In the genomic region with DNA sequence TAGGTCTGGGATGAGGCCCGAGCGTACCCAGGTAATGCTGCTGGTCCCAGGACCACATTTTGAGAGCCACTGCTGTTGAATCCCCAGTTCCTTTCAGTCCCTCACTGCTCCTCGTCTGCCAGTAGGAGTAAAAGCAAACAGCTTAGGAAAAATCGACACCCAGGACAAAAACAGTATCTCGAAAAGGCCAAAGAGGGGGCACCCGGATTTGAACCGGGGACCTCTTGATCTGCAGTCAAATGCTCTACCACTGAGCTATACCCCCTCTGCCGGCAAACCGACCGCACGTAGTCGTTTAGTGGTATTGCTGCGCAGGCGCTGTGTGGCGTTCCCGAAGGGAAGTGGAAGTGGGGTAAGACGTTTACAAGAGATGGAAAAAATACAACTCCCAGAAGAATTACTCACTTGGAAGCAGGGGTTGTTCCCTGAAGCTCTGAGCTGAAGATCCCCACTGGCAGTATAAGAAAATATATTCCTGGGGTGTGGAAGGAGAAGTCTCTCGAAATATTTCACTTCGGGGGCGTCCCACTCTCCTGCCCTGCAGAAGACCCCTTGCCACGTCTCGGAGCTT, we compare ENCODE assay signal across 7 cellular contexts. TPM values are rescaled to one million over a fixed set of nuclear protein-coding genes. Genes with fewer than 3 reads are reported as not detected.
DNase-seq lines count a peak whose midpoint lies in the region; ATAC-seq and TF ChIP-seq lines count a peak whose summit lies in the region.

No MANE protein-coding gene starts in this region.

- CTCF ChIA-PET in activated CD4-positive, alpha-beta memory T cell treated with anti-CD3 and anti-CD28 coated beads, Interleukin-2, amount 10 ng/mL, durations not matched to agents 7 days and 5 days (lab: Charles Lee): interaction anchor here (0.6 to 7.5 kb wide), 43 partner anchors 8 to 425 kb away, joined by 3 to 229 read pairs (median 4); partner anchors contain the start of genes CDK12, FBXO47, LASP1 and RPL19

- H3K27ac ChIP-seq in dorsolateral prefrontal cortex (peak overlapping the region; percentile 67 to 97 (median 92)), liver (ENCODE audit: low read depth in 1 of 2, low read length in 2 of 2) (peak overlapping the region; percentile 74 to 90)

- peak in 47 of 56 donors; percentile 11 to 55 (median 32) for TF ChIP-seq CTCF in dorsolateral prefrontal cortex (IDR thresholded peaks at IDR 0.05 in 54 of 56, conservative IDR thresholded peaks at IDR 0.05 in 2 of 56; ENCODE audit: low read depth in 1 of 56, partially characterized antibody in 56 of 56)
- peak; percentile 17 for TF ChIP-seq CTCF in liver (IDR thresholded peaks at IDR 0.05; ENCODE audit: low read depth, low read length, missing input control)

- H3K9me3 ChIP-seq in liver (ENCODE audit: control insufficient read depth in 4 of 4, low read length in 3 of 4): no peaks in the 10 kb centered on the region

- POLR2A ChIA-PET in activated CD4-positive, alpha-beta memory T cell treated with anti-CD3 and anti-CD28 coated beads, Interleukin-2, amount 10 ng/mL, durations not matched to agents 7 days and 5 days (lab: Charles Lee): interaction anchor here (0.6 to 3.2 kb wide), 26 partner anchors 12 to 448 kb away, joined by 3 to 23 read pairs (median 5); partner anchors contain the start of genes ARL5C, CDK12, CWC25 and LASP1

- peak; percentile 28 to 43 for TF ChIP-seq RAD21 in liver (IDR thresholded peaks at IDR 0.05)

- H3K27me3 ChIP-seq in dorsolateral prefrontal cortex (no peaks in the 10 kb centered on the region), liver (ENCODE audit: control insufficient read depth in 4 of 4, insufficient read depth in 4 of 4, low read length in 3 of 4) (peaks cover 0 to 5% (median 3%) of the 10 kb centered on the region in 4 donors)

- H3K36me3 ChIP-seq in liver (ENCODE audit: control insufficient read depth in 4 of 4, insufficient read depth in 3 of 4, low read depth in 1 of 4, low read length in 3 of 4): no peaks in the 10 kb centered on the region

- peaks cover 10% of the 10 kb centered on the region for H3K36me3 Mint-ChIP-seq in activated CD4-positive, alpha-beta memory T cell treated with anti-CD3 and anti-CD28 coated beads, Interleukin-2, amount 10 ng/mL, durations not matched to agents 7 days and 5 days (ENCODE audit: low read depth)

- DNase-seq in HK-2 (ENCODE audit: unreplicated experiment): peak; percentile 96
- peak; percentile 75 for DNase-seq in NCI-H82 treated with DMSO at 0.1 percent for 48 hours (lab: John Stamatoyannopoulos, UW; ENCODE audit: unreplicated experiment)
- peak; percentile 93 for DNase-seq in activated CD4-positive, alpha-beta memory T cell treated with anti-CD3 and anti-CD28 coated beads, Interleukin-2, amount 10 ng/mL, durations not matched to agents 7 days and 5 days
- DNase-seq in dorsolateral prefrontal cortex: peak; percentile 91 to 98 (median 94)
- DNase-seq in stimulated activated CD4-positive, alpha-beta T cell treated with anti-CD3 and anti-CD28 coated beads, Interleukin-2, amount 100 ng/mL, for 4 hours (ENCODE audit: low read depth): peak; percentile 84

- under 1% methylated on average over 22 of the region's 22 CpGs for WGBS in liver

- peak overlapping the region; percentile 97 for H3K4me3 Mint-ChIP-seq in activated CD4-positive, alpha-beta memory T cell treated with anti-CD3 and anti-CD28 coated beads, Interleukin-2, amount 10 ng/mL, durations not matched to agents 7 days and 5 days

- peaks cover 34% of the 10 kb centered on the region for H3K27me3 Mint-ChIP-seq in activated CD4-positive, alpha-beta memory T cell treated with anti-CD3 and anti-CD28 coated beads, Interleukin-2, amount 10 ng/mL, durations not matched to agents 7 days and 5 days

- peak overlapping the region; percentile 73 to 91 for H3K9ac ChIP-seq in liver (ENCODE audit: low read depth in 1 of 2, low read length in 2 of 2)

- intact Hi-C loops in dorsolateral prefrontal cortex (cut with DNase I): loop anchor here (2.0 to 5.0 kb wide), 9 partner anchors 44 to 401 kb away; partner anchors contain the start of genes CACNB1 (in 1 of the 2), LASP1 (in 1 of the 2), PSMB3 (in 1 of the 2) and RPL19 (in 1 of the 2)

- H3K4me3 ChIP-seq in dorsolateral prefrontal cortex: peak overlapping the region; percentile 64 to 97 (median 83)
- H3K4me3 ChIP-seq in liver (ENCODE audit: low read depth in 1 of 3, low read length in 3 of 3): peak overlapping the region; percentile 71 to 84 (median 80)

- peak overlapping the region; percentile 83 for H3K27ac Mint-ChIP-seq in activated CD4-positive, alpha-beta memory T cell treated with anti-CD3 and anti-CD28 coated beads, Interleukin-2, amount 10 ng/mL, durations not matched to agents 7 days and 5 days

- peaks cover 2 to 24% (median 13%) of the 10 kb centered on the region in 4 donors for H3K4me1 ChIP-seq in liver (ENCODE audit: control insufficient read depth in 4 of 4, insufficient read depth in 4 of 4, low read length in 3 of 4)

- no peaks in the 10 kb centered on the region for H3K9me3 Mint-ChIP-seq in activated CD4-positive, alpha-beta memory T cell treated with anti-CD3 and anti-CD28 coated beads, Interleukin-2, amount 10 ng/mL, durations not matched to agents 7 days and 5 days

- H3K4me1 Mint-ChIP-seq in activated CD4-positive, alpha-beta memory T cell treated with anti-CD3 and anti-CD28 coated beads, Interleukin-2, amount 10 ng/mL, durations not matched to agents 7 days and 5 days: peaks cover 31% of the 10 kb centered on the region

- ATAC-seq in GM18861 (IDR thresholded peaks at IDR 0.05; ENCODE audit: unreplicated experiment): peak; percentile 43

TF ChIP-seq in liver, 16 proteins besides CTCF, POLR2A, EP300 and RAD21 (continues in another document):
- no peak for TF ChIP-seq GABPA (IDR thresholded peaks at IDR 0.05 in 1 of 2, conservative IDR thresholded peaks at IDR 0.05 in 1 of 2)
- no peak for TF ChIP-seq FOXA1 (IDR thresholded peaks at IDR 0.05)
- TF ChIP-seq HNF4A (conservative IDR thresholded peaks at IDR 0.05): no peak
- TF ChIP-seq, protein P1, sequence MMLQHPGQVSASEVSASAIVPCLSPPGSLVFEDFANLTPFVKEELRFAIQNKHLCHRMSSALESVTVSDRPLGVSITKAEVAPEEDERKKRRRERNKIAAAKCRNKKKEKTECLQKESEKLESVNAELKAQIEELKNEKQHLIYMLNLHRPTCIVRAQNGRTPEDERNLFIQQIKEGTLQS (IDR thresholded peaks at IDR 0.05): peak; percentile 100
- TF ChIP-seq SP1 (IDR thresholded peaks at IDR 0.05): no peak
- no peak for TF ChIP-seq TAF1 (conservative IDR thresholded peaks at IDR 0.05)
- no peak for TF ChIP-seq ZBTB33 (IDR thresholded peaks at IDR 0.05)
- peak; percentile 67 for TF ChIP-seq NR2F2 (IDR thresholded peaks at IDR 0.05)
- peak in 1 of 2 donors; percentile 6 for TF ChIP-seq RXRA (IDR thresholded peaks at IDR 0.05)
- TF ChIP-seq HNF4G (IDR thresholded peaks at IDR 0.05): no peak
- TF ChIP-seq FOXA2 (IDR thresholded peaks at IDR 0.05): no peak
- TF ChIP-seq YY1 (IDR thresholded peaks at IDR 0.05): no peak

RNA-seq across cellular contexts. Expression of gene PLXDC1, which starts 2.2 kb away (rescaled TPM):
- total RNA-seq in activated CD4-positive, alpha-beta memory T cell treated with anti-CD3 and anti-CD28 coated beads, Interleukin-2, amount 10 ng/mL, durations not matched to agents 7 days and 5 days: 1 to 10 TPM; 7.2 to 7.3 TPM
- 10 to 100 TPM; 16.5 to 57.0 (median 33.4) TPM for total RNA-seq in dorsolateral prefrontal cortex
- under 1 TPM; 0.42 to 0.84 TPM for total RNA-seq in liver
- polyA plus RNA-seq in liver: under 1 TPM; 0.14 to 0.17 TPM

RNA-seq across cellular contexts. Expression of gene ARL5C, which starts 12.3 kb away (rescaled TPM):
- under 1 TPM in 1 of 2 experiments, not detected in 1; 0.15 TPM for total RNA-seq in activated CD4-positive, alpha-beta memory T cell treated with anti-CD3 and anti-CD28 coated beads, Interleukin-2, amount 10 ng/mL, durations not matched to agents 7 days and 5 days
- 1 to 10 TPM in 37 of 120 experiments, under 1 TPM in 58, not detected in 25; 0.18 to 2.6 (median 0.79) TPM for total RNA-seq in dorsolateral prefrontal cortex
- not detected for total RNA-seq in liver
- not detected for polyA plus RNA-seq in liver

RNA-seq across cellular contexts. Expression of gene CACNB1, which starts 43.8 kb away (rescaled TPM):
- total RNA-seq in activated CD4-positive, alpha-beta memory T cell treated with anti-CD3 and anti-CD28 coated beads, Interleukin-2, amount 10 ng/mL, durations not matched to agents 7 days and 5 days: 10 to 100 TPM; 19.5 to 24.0 TPM
- 100 to 1,000 TPM in 63 of 120 experiments, 10 to 100 TPM in 57; 43.6 to 155 (median 101) TPM for total RNA-seq in dorsolateral prefrontal cortex
- 1 to 10 TPM in 1 of 2 donors, under 1 TPM in 1; 0.05 to 1.3 TPM for total RNA-seq in liver
- under 1 TPM; 0.22 to 0.31 TPM for polyA plus RNA-seq in liver

RNA-seq across cellular contexts. Expression of gene RPL19, which starts 46.5 kb away (rescaled TPM):
- total RNA-seq in activated CD4-positive, alpha-beta memory T cell treated with anti-CD3 and anti-CD28 coated beads, Interleukin-2, amount 10 ng/mL, durations not matched to agents 7 days and 5 days: 1,000 to 10,000 TPM; 1,724 to 1,761 TPM
- total RNA-seq in dorsolateral prefrontal cortex (100 to 1,000 TPM; 415 to 719 (median 536) TPM), liver (100 to 1,000 TPM; 658 to 840 TPM)
- 100 to 1,000 TPM; 475 to 999 TPM for polyA plus RNA-seq in liver

Comparison
In these comparisons a context has a peak if more than half of its experiments do, and no peak if none do; other contexts are left out.
1. Peak in every context shown above with its lines: DNase-seq, ATAC-seq, H3K4me3 ChIP-seq and H3K27ac ChIP-seq.
2. RNA of gene PLXDC1, which starts 2.2 kb away (total RNA-seq): 16.5 to 57.0 TPM in dorsolateral prefrontal cortex and 7.2 to 7.3 TPM in activated CD4-positive, alpha-beta memory T cell treated with anti-CD3 and anti-CD28 coated beads, Interleukin-2, amount 10 ng/mL, durations not matched to agents 7 days and 5 days; 0.42 to 0.84 TPM in liver; every median in the first group is over 4 times any median in the second.
3. RNA of gene CACNB1, which starts 43.8 kb away (total RNA-seq): 43.6 to 155 TPM in dorsolateral prefrontal cortex and 19.5 to 24.0 TPM in activated CD4-positive, alpha-beta memory T cell treated with anti-CD3 and anti-CD28 coated beads, Interleukin-2, amount 10 ng/mL, durations not matched to agents 7 days and 5 days; 0.05 to 1.3 TPM in liver; every median in the first group is over 4 times any median in the second.